8 cellular contexts compared by ENCODE assay signal in genomic region chr6:117483645-117484016, GRCh38. TPM values are rescaled to one million over a fixed set of nuclear protein-coding genes. Genes with fewer than 3 reads are reported as not detected.
DNase-seq lines count a peak whose midpoint lies in the region; ATAC-seq, FAIRE-seq and TF ChIP-seq lines count a peak whose summit lies in the region.

No MANE protein-coding gene starts in this region.

- H3K36me3 Mint-ChIP-seq in activated naive CD4-positive, alpha-beta T cell treated with anti-CD3 and anti-CD28 coated beads, Interleukin-2, amount 50 U/mL, for 24 hours, result peaks cover 2% of the 10 kb centered on the region
- H3K36me3 Mint-ChIP-seq in T-helper 2 cell treated with Interferon-gamma antibody and Interleukin-4, amounts not matched to agents 5 μg/mL and 100 μg/mL, for 36 hours (ENCODE audit: low read depth), result peaks cover 3% of the 10 kb centered on the region

- H3K9me3 Mint-ChIP-seq in activated naive CD4-positive, alpha-beta T cell treated with anti-CD3 and anti-CD28 coated beads, Interleukin-2, amount 50 U/mL, for 24 hours, result no peaks in the 10 kb centered on the region
- no peaks in the 10 kb centered on the region for H3K9me3 Mint-ChIP-seq in T-helper 2 cell treated with Interferon-gamma antibody and Interleukin-4, amounts not matched to agents 5 μg/mL and 100 μg/mL, for 36 hours

- H3K4me3 Mint-ChIP-seq in activated naive CD4-positive, alpha-beta T cell treated with anti-CD3 and anti-CD28 coated beads, Interleukin-2, amount 50 U/mL, for 24 hours, result peak overlapping the region; percentile 96
- peak overlapping the region; percentile 93 for H3K4me3 Mint-ChIP-seq in T-helper 2 cell treated with Interferon-gamma antibody and Interleukin-4, amounts not matched to agents 5 μg/mL and 100 μg/mL, for 36 hours

- H3K27ac Mint-ChIP-seq in activated naive CD4-positive, alpha-beta T cell treated with anti-CD3 and anti-CD28 coated beads, Interleukin-2, amount 50 U/mL, for 24 hours, result no peak overlapping the region
- H3K27ac Mint-ChIP-seq in T-helper 2 cell treated with Interferon-gamma antibody and Interleukin-4, amounts not matched to agents 5 μg/mL and 100 μg/mL, for 36 hours, result peak overlapping the region; percentile 89

- H3K4me1 Mint-ChIP-seq in activated naive CD4-positive, alpha-beta T cell treated with anti-CD3 and anti-CD28 coated beads, Interleukin-2, amount 50 U/mL, for 24 hours, result peaks cover 15% of the 10 kb centered on the region
- peaks cover 21% of the 10 kb centered on the region for H3K4me1 Mint-ChIP-seq in T-helper 2 cell treated with Interferon-gamma antibody and Interleukin-4, amounts not matched to agents 5 μg/mL and 100 μg/mL, for 36 hours (ENCODE audit: low read depth)

- peaks cover 38% of the 10 kb centered on the region for H3K27me3 Mint-ChIP-seq in activated naive CD4-positive, alpha-beta T cell treated with anti-CD3 and anti-CD28 coated beads, Interleukin-2, amount 50 U/mL, for 24 hours
- peaks cover 45% of the 10 kb centered on the region for H3K27me3 Mint-ChIP-seq in T-helper 2 cell treated with Interferon-gamma antibody and Interleukin-4, amounts not matched to agents 5 μg/mL and 100 μg/mL, for 36 hours (ENCODE audit: low read depth)

- peak; percentile 7 to 39 (median 24) for ATAC-seq in pancreas

- H3K9me3 ChIP-seq in pancreas, result no peaks in the 10 kb centered on the region

- H3K36me3 ChIP-seq in pancreas, result no peaks in the 10 kb centered on the region

- WGBS in pancreas, 2 donors, result 0% methylated on average over 7 of the region's 7 CpGs

- peaks cover 7 to 22% (median 16%) of the 10 kb centered on the region in 3 donors for H3K4me1 ChIP-seq in pancreas

- DNase-seq in activated naive CD4-positive, alpha-beta T cell treated with Interleukin-2 at 50 U/mL for 16 hours, result no peak
- peak; percentile 48 for DNase-seq in HuH-7.5 (ENCODE audit: low spot score)
- DNase-seq in T-helper 2 cell treated with Interferon-gamma antibody and Interleukin-4, amounts not matched to agents 5 μg/mL and 100 μg/mL, for 36 hours (ENCODE audit: low spot score), result no peak
- peak; percentile 41 for DNase-seq in fibroblast of mammary gland (ENCODE audit: low read depth)
- DNase-seq in pancreas, result peak in 1 of 6 donors; percentile 13
- DNase-seq in NCI-H1092 (lab: John Stamatoyannopoulos, UW), result no peak
- no peak for DNase-seq in caudate nucleus (lab: John Stamatoyannopoulos, UW)

- no peak for FAIRE-seq in pancreas (lab: Jason Lieb, UNC)

- H3K4me3 ChIP-seq in fibroblast of mammary gland (ENCODE audit: control insufficient read depth, low read depth, low read length) (peak overlapping the region; percentile 84), pancreas (peak overlapping the region; percentile 39 to 75 (median 59))

- H3K27ac ChIP-seq in pancreas, result peak overlapping the region; percentile 71 to 89 (median 80)
- H3K27ac ChIP-seq in caudate nucleus (ENCODE audit: low read depth, low read length), result no peak overlapping the region

- intact Hi-C loops in pancreas (cut with DNase I), result no loop called here

- H3K27me3 ChIP-seq in pancreas, result no peaks in the 10 kb centered on the region

- TF ChIP-seq CTCF in fibroblast of mammary gland (conservative IDR thresholded peaks at IDR 0.05; ENCODE audit: control insufficient read depth, insufficient read depth, low read depth, low read length), result no peak
- TF ChIP-seq CTCF in pancreas (IDR thresholded peaks at IDR 0.05), result no peak

RNA-seq across cellular contexts. Expression of gene DCBLD1, which starts 1.2 kb away (rescaled TPM):
- 10 to 100 TPM in 1 of 6 donors, 1 to 10 TPM in 5; 4.8 to 12.2 (median 6.4) TPM for total RNA-seq in pancreas
- polyA plus RNA-seq in pancreas, result 10 to 100 TPM in 1 of 2 donors, 1 to 10 TPM in 1; 4.8 to 12.8 TPM

RNA-seq across cellular contexts. Expression of gene ROS1, which starts 57.9 kb away (rescaled TPM):
- total RNA-seq in pancreas, result under 1 TPM in 5 of 6 donors, not detected in 1; 0.03 to 0.09 (median 0.05) TPM
- polyA plus RNA-seq in pancreas, result under 1 TPM in 1 of 2 donors, not detected in 1; 0.02 TPM

Comparison
In these comparisons a context has a peak if more than half of its experiments do, and no peak if none do; other contexts are left out.
1. DNase-seq: peak in HuH-7.5 (single experiment) and fibroblast of mammary gland (single experiment); none in activated naive CD4-positive, alpha-beta T cell treated with Interleukin-2 at 50 U/mL for 16 hours (single experiment), T-helper 2 cell treated with Interferon-gamma antibody and Interleukin-4, amounts not matched to agents 5 μg/mL and 100 μg/mL, for 36 hours (single experiment), NCI-H1092 (single experiment) and caudate nucleus (0 of 61).